In the genomic region with DNA sequence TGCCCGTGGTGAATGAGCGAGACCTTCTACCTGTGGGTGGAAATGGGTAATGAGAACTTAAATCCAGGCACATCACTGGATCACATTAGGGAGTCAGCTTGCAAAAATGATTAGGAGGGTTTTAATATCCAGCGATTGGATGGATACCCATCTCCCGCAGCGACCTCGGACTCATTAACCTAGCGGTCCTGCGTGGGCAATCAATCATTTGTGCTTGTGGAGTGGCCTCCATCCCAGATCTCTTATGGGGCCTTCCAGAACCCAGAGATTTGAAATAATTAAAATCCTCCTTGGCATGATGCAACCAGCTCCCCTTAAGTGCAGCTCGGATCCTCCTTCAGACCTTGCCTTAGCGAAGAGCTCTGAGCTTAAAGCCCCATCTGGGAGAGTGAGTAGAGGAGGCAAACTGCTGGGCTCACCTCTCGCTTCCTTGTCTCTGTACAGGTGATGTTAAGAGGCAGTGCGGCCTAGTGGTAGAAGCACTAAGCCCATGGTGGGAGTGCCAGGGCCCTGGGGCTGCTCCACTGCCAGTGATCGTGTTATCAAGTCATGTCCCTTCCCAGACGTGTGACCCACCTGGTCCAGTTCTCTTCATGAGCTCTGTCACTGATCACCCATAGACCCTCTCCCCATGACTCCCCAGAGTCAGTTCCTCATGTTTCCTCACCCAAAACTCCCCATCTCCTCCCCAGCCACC, we compare ENCODE assay signal across 22 cellular contexts.
DNase-seq lines count a peak whose midpoint lies in the region; ATAC-seq and TF ChIP-seq lines count a peak whose summit lies in the region.
"Had no signal": no experiment of that assay in that cellular context is flagged by ENCODE, and none has a peak within 500 bp of the region (broad histone marks: within the 10 kb centered on the region; RNA-seq: fewer than 3 reads in every experiment).

No MANE protein-coding gene starts in this region.

- H3K27ac ChIP-seq in OCI-LY3 (ENCODE audit: low read length) (no peak overlapping the region), endodermal cell (ENCODE audit: low read depth, low read length) (no peak overlapping the region), neuronal stem cell (replicated peaks; ENCODE audit: low read length) (no peak overlapping the region), PC-3 (ENCODE audit: low read length) (no peak overlapping the region)
- H3K27ac ChIP-seq: RWPE1 had no signal

- H3K36me3 Mint-ChIP-seq in endodermal cell (ENCODE audit: low read depth), result no peaks in the 10 kb centered on the region

- H2BK5ac ChIP-seq in neuronal stem cell (ENCODE audit: low read length), result no peak overlapping the region

- H3K4me3 Mint-ChIP-seq in endodermal cell, result no peak overlapping the region
- H3K4me3 Mint-ChIP-seq: HFFc6 had no signal

- H3K9me2 ChIP-seq in PC-3 (replicated peaks; ENCODE audit: low read length), result no peaks in the 10 kb centered on the region

- intact Hi-C loops in PC-3 (cut with micrococcal nuclease), result no loop called here

- peaks cover 6% of the 10 kb centered on the region; the same call in 1 of the 2 replicates for H3K9me3 ChIP-seq in OCI-LY3 (ENCODE audit: insufficient read depth, low read length)
- H3K9me3 ChIP-seq in endodermal cell (ENCODE audit: control insufficient read depth, low read length), result peaks cover 7% of the 10 kb centered on the region
- H3K9me3 ChIP-seq in neuronal stem cell (replicated peaks in 1 of 2; ENCODE audit: control insufficient read depth in 2 of 2, insufficient read depth in 1 of 2, low read depth in 1 of 2, low read length in 2 of 2), result peaks cover 0 to 3% of the 10 kb centered on the region in 2 donors
- H3K9me3 ChIP-seq in PC-3 (ENCODE audit: low read length), result no peaks in the 10 kb centered on the region
- H3K9me3 ChIP-seq: HAP-1 had no signal

- H2BK12ac ChIP-seq in neuronal stem cell (ENCODE audit: low read length), result no peak overlapping the region

- DNase-seq in activated CD8-positive, alpha-beta memory T cell treated with anti-CD3 and anti-CD28 coated beads for 24 hours, result peak; percentile 37
- DNase-seq in activated CD8-positive, alpha-beta memory T cell treated with anti-CD3 and anti-CD28 coated beads, Interleukin-2, amount 50 U/mL, for 48 hours, result no peak
- peak; percentile 30 for DNase-seq in endodermal cell
- DNase-seq in neuronal stem cell (ENCODE audit: low spot score), result no peak
- no peak for DNase-seq in PC-3
- DNase-seq in activated CD4-positive, alpha-beta T cell treated with anti-CD3 and anti-CD28 coated beads for 48 hours, result no peak
- DNase-seq: Calu3, DMS79 treated with DMSO at 0.1 percent for 48 hours, GF-D8, GOT3, HFFc6, NCI-H1092, NCI-H1417 treated with DMSO at 0.1 percent for 48 hours, NCI-H1694 treated with DMSO at 0.1 percent for 48 hours, NCI-H2081, NCI-H2227 treated with DMSO at 0.1 percent for 48 hours, NCI-H526 treated with DMSO at 0.1 percent for 48 hours, SHP77 treated with DMSO at 0.1 percent for 48 hours had no signal

- no peak overlapping the region for H2BK120ac ChIP-seq in neuronal stem cell (ENCODE audit: low read depth, low read length)

- no peak for TF ChIP-seq CTCF in OCI-LY3 (IDR thresholded peaks at IDR 0.05; ENCODE audit: low read depth, low read length)
- TF ChIP-seq CTCF in endodermal cell (conservative IDR thresholded peaks at IDR 0.05), result no peak
- TF ChIP-seq CTCF in PC-3 (conservative IDR thresholded peaks at IDR 0.05; ENCODE audit: low read depth, low read length), result no peak

- peaks cover 6% of the 10 kb centered on the region for H3K9me3 Mint-ChIP-seq in endodermal cell

- H3K79me2 ChIP-seq in OCI-LY3 (ENCODE audit: low read length), result no peaks in the 10 kb centered on the region
- no peaks in the 10 kb centered on the region for H3K79me2 ChIP-seq in PC-3 (ENCODE audit: low read length)

- H3F3A ChIP-seq in PC-3 (ENCODE audit: low read length, unreplicated experiment), result no peaks in the 10 kb centered on the region

- no TSS peak for BruUV-seq in PC-3 (replicated peaks; lab: Mats Ljungman, UMichigan)

- CTCF ChIA-PET in PC-3 (lab: Charles Lee), result no interaction called here

- H3K4me3 ChIP-seq in OCI-LY3 (ENCODE audit: low read length), result no peak overlapping the region
- H3K4me3 ChIP-seq in endodermal cell (ENCODE audit: low read length), result no peak overlapping the region
- no peak overlapping the region for H3K4me3 ChIP-seq in neuronal stem cell (ENCODE audit: low read length in 2 of 2)
- no peak overlapping the region for H3K4me3 ChIP-seq in PC-3 (ENCODE audit: low read length)
- H3K4me3 ChIP-seq: HAP-1 had no signal

- H2BK15ac ChIP-seq in neuronal stem cell (ENCODE audit: low read length), result peak overlapping the region; percentile 70

- no peak overlapping the region for H4K91ac ChIP-seq in neuronal stem cell (ENCODE audit: low read depth, low read length, poor library complexity)

- no peak overlapping the region for H3K18ac ChIP-seq in neuronal stem cell (ENCODE audit: low read length)

- H3K36me3 ChIP-seq in OCI-LY3 (replicated peaks; ENCODE audit: low read depth, low read length), result peaks cover 6% of the 10 kb centered on the region
- no peaks in the 10 kb centered on the region for H3K36me3 ChIP-seq in endodermal cell (ENCODE audit: control insufficient read depth, insufficient read depth, low read length)
- no peaks in the 10 kb centered on the region for H3K36me3 ChIP-seq in neuronal stem cell (replicated peaks in 1 of 2; ENCODE audit: control insufficient read depth in 2 of 2, insufficient read depth in 2 of 2, low read length in 2 of 2)
- no peaks in the 10 kb centered on the region for H3K36me3 ChIP-seq in PC-3 (ENCODE audit: low read depth, low read length)
- H3K36me3 ChIP-seq: HAP-1 had no signal

- no peak overlapping the region for H2AK5ac ChIP-seq in neuronal stem cell (ENCODE audit: low read depth, low read length)

- 0 out of 2 replicates have a peak overlapping the region, but pooled peaks have one; percentile 6 for H2AFZ ChIP-seq in OCI-LY3 (ENCODE audit: low read depth, low read length)
- no peak overlapping the region for H2AFZ ChIP-seq in neuronal stem cell (ENCODE audit: low read length)
- no peak overlapping the region for H2AFZ ChIP-seq in PC-3 (ENCODE audit: low read length)

- WGBS in endodermal cell (ENCODE audit: insufficient coverage in 1 of 2, insufficient read length in 1 of 2), 2 experiments, result 94 to 98% methylated on average over 13 to 14 of the region's 14 CpGs
- no CpG with 5 or more reads among the region's 14 CpGs for WGBS in neuronal stem cell (ENCODE audit: extremely low coverage in 2 of 2, insufficient read length in 2 of 2, insufficient replicate concordance in 1 of 2), 2 donors

- H3K9ac ChIP-seq in OCI-LY3 (ENCODE audit: low read length), result no peak overlapping the region; the same call in 1 of the 2 replicates
- no peak overlapping the region for H3K9ac ChIP-seq in endodermal cell (ENCODE audit: extremely low read depth, low read length, poor library complexity, severe bottlenecking)
- no peak overlapping the region for H3K9ac ChIP-seq in neuronal stem cell (ENCODE audit: low read depth, low read length, poor library complexity)
- H3K9ac ChIP-seq in PC-3 (ENCODE audit: low read length), result no peak overlapping the region

- no peaks in the 10 kb centered on the region for H3K27me3 ChIP-seq in OCI-LY3 (ENCODE audit: low read depth, low read length)
- no peaks in the 10 kb centered on the region for H3K27me3 ChIP-seq in endodermal cell (ENCODE audit: control insufficient read depth, insufficient read depth, low read length, poor library complexity, severe bottlenecking)
- peaks cover 0 to 8% (median 0%) of the 10 kb centered on the region in 3 experiments for H3K27me3 ChIP-seq in neuronal stem cell (ENCODE audit: control insufficient read depth in 3 of 3, insufficient read depth in 3 of 3, low read depth in 1 of 3, low read length in 3 of 3)
- no peaks in the 10 kb centered on the region for H3K27me3 ChIP-seq in PC-3 (ENCODE audit: low read length)

- H3K4me1 Mint-ChIP-seq in endodermal cell, result peaks cover 14% of the 10 kb centered on the region

- H3K4me1 ChIP-seq in OCI-LY3 (ENCODE audit: low read length) (peaks cover 51% of the 10 kb centered on the region), endodermal cell (ENCODE audit: control insufficient read depth, insufficient read depth, low read length) (peaks cover 3% of the 10 kb centered on the region), neuronal stem cell (ENCODE audit: control insufficient read depth in 2 of 2, insufficient read depth in 1 of 2, low read depth in 1 of 2, low read length in 2 of 2) (peaks cover 0 to 5% of the 10 kb centered on the region in 2 donors), PC-3 (ENCODE audit: insufficient read depth, low read length) (no peaks in the 10 kb centered on the region)
- H3K4me1 ChIP-seq: HAP-1 had no signal

- H3K79me1 ChIP-seq in neuronal stem cell (ENCODE audit: low read depth, low read length), result no peaks in the 10 kb centered on the region

- H3K4ac ChIP-seq in neuronal stem cell (ENCODE audit: low read length), result no peak overlapping the region

- peaks cover 11% of the 10 kb centered on the region for H3K27me3 Mint-ChIP-seq in endodermal cell (ENCODE audit: insufficient read depth)

- H4K20me1 ChIP-seq in OCI-LY3 (ENCODE audit: insufficient read depth, low read length) (no peaks in the 10 kb centered on the region), PC-3 (ENCODE audit: low read length) (no peaks in the 10 kb centered on the region)

- H3K4me2 ChIP-seq in OCI-LY3 (ENCODE audit: low read length), result no peak overlapping the region
- H3K4me2 ChIP-seq in neuronal stem cell (ENCODE audit: insufficient read depth, low read length, poor library complexity, severe bottlenecking), result no peak overlapping the region
- no peak overlapping the region for H3K4me2 ChIP-seq in PC-3 (ENCODE audit: low read length)

- H3K23ac ChIP-seq in neuronal stem cell (ENCODE audit: low read depth, low read length, poor library complexity), result peak overlapping the region; percentile 12

- H3K14ac ChIP-seq in neuronal stem cell (ENCODE audit: low read length), result no peak overlapping the region

- POLR2A ChIA-PET in PC-3 (lab: Charles Lee; ENCODE audit: unreplicated experiment), result no interaction called here

- no peak for ATAC-seq in PC-3
- ATAC-seq: Panc1 had no signal

- no peak overlapping the region for H4K8ac ChIP-seq in neuronal stem cell (ENCODE audit: low read depth, low read length)

- no peak overlapping the region for H3K27ac Mint-ChIP-seq in endodermal cell
- H3K27ac Mint-ChIP-seq: HFFc6 had no signal

Comparison
In these comparisons a context has a peak if more than half of its experiments do, and no peak if none do; other contexts are left out.
1. DNase-seq: peak in activated CD8-positive, alpha-beta memory T cell treated with anti-CD3 and anti-CD28 coated beads for 24 hours (single experiment) and endodermal cell (single experiment); none in activated CD8-positive, alpha-beta memory T cell treated with anti-CD3 and anti-CD28 coated beads, Interleukin-2, amount 50 U/mL, for 48 hours (single experiment), neuronal stem cell (single experiment), PC-3 (single experiment) and activated CD4-positive, alpha-beta T cell treated with anti-CD3 and anti-CD28 coated beads for 48 hours (single experiment).